ENCODE assay signal across 1 cellular context in the genomic region with DNA sequence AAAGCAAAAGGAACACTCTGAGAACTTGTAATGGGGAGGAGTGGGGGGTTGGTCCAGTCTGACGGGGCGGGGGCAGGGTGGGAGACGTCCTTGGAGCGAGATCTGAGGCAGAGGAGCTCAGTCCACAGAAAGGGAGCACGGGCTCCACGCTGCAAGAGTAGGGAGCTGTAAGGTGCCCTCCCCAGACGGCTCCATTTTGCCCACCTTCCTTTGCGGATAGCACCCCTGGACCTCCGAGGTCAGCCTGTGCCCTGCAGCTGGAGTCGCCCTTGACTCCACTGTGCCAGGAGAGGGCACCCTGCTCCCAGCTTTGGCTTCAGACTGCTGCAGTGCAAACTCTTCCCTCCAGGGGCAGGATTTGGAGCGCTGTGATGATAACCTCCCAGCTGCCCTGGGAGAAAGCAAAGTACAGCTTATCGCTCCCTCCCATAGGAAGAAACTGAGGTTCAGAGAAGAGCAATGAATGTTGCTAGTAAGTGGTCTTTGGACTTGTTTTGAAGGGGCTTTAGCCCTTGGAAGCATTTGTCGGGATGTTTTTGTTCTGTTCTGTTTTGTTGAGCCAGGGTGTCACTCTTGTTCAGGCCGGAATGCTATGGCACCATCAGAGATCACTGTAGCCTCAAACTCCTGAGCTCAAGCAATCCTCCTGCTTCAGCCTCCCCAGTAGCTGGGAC.
A peak's percentile ranks its signal among the peaks of the same experiment; 100 is the strongest.
TF ChIP-seq lines count a peak whose summit lies in the region.

No MANE protein-coding gene starts in this region.

TF ChIP-seq in HepG2, 621 proteins besides CTCF, POLR2A, EP300 and RAD21 (continued from another document and continues in another):
- TF ChIP-seq, protein P1, sequence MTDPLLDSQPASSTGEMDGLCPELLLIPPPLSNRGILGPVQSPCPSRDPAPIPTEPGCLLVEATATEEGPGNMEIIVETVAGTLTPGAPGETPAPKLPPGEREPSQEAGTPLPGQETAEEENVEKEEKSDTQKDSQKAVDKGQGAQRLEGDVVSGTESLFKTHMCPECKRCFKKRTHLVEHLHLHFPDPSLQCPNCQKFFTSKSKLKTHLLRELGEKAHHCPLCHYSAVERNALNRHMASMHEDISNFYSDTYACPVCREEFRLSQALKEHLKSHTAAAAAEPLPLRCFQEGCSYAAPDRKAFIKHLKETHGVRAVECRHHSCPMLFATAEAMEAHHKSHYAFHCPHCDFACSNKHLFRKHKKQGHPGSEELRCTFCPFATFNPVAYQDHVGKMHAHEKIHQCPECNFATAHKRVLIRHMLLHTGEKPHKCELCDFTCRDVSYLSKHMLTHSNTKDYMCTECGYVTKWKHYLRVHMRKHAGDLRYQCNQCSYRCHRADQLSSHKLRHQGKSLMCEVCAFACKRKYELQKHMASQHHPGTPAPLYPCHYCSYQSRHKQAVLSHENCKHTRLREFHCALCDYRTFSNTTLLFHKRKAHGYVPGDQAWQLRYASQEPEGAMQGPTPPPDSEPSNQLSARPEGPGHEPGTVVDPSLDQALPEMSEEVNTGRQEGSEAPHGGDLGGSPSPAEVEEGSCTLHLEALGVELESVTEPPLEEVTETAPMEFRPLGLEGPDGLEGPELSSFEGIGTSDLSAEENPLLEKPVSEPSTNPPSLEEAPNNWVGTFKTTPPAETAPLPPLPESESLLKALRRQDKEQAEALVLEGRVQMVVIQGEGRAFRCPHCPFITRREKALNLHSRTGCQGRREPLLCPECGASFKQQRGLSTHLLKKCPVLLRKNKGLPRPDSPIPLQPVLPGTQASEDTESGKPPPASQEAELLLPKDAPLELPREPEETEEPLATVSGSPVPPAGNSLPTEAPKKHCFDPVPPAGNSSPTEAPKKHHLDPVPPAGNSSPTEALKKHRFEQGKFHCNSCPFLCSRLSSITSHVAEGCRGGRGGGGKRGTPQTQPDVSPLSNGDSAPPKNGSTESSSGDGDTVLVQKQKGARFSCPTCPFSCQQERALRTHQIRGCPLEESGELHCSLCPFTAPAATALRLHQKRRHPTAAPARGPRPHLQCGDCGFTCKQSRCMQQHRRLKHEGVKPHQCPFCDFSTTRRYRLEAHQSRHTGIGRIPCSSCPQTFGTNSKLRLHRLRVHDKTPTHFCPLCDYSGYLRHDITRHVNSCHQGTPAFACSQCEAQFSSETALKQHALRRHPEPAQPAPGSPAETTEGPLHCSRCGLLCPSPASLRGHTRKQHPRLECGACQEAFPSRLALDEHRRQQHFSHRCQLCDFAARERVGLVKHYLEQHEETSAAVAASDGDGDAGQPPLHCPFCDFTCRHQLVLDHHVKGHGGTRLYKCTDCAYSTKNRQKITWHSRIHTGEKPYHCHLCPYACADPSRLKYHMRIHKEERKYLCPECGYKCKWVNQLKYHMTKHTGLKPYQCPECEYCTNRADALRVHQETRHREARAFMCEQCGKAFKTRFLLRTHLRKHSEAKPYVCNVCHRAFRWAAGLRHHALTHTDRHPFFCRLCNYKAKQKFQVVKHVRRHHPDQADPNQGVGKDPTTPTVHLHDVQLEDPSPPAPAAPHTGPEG (CRISPR knock-in tag; IDR thresholded peaks at IDR 0.05) = peak; percentile 19; the same call in 1 of the 2 replicates
- no peak; the same call in 1 of the 2 replicates for TF ChIP-seq FOXK2 (IDR thresholded peaks at IDR 0.05)
- peak; percentile 76; the same call in 1 of the 2 replicates for TF ChIP-seq MAZ (IDR thresholded peaks at IDR 0.05; ENCODE audit: borderline replicate concordance, low read depth, low read length)
- peak; percentile 98 for TF ChIP-seq MAZ (CRISPR knock-in tag; IDR thresholded peaks at IDR 0.05; ENCODE audit: low read depth)
- no peak for TF ChIP-seq SRSF4 (IDR thresholded peaks at IDR 0.05; ENCODE audit: low read depth, low read length, poor library complexity, severe bottlenecking)
- TF ChIP-seq U2AF2 (IDR thresholded peaks at IDR 0.05; ENCODE audit: low read depth, low read length) = no peak
- TF ChIP-seq KAT2B (IDR thresholded peaks at IDR 0.05; ENCODE audit: borderline replicate concordance, low read depth, low read length) = no peak
- no peak for TF ChIP-seq ZBTB2 (CRISPR knock-in tag; IDR thresholded peaks at IDR 0.05; ENCODE audit: low read depth)
- TF ChIP-seq ZNF329 (CRISPR knock-in tag; IDR thresholded peaks at IDR 0.05; ENCODE audit: low read depth) = no peak
- TF ChIP-seq ZNF407 (CRISPR knock-in tag; IDR thresholded peaks at IDR 0.05; ENCODE audit: not compliant biosample characterization) = peak; percentile 42
- TF ChIP-seq KDM5B (CRISPR knock-in tag; IDR thresholded peaks at IDR 0.05; ENCODE audit: borderline replicate concordance) = peak; percentile 90; the same call in 1 of the 2 replicates
- TF ChIP-seq ZNF331 (CRISPR knock-in tag; IDR thresholded peaks at IDR 0.05) = peak; percentile 95
- TF ChIP-seq ZNF441 (CRISPR knock-in tag; IDR thresholded peaks at IDR 0.05; ENCODE audit: borderline replicate concordance) = peak; percentile 55; the same call in 1 of the 2 replicates
- no peak for TF ChIP-seq GMEB2 (CRISPR knock-in tag; IDR thresholded peaks at IDR 0.05; ENCODE audit: low read depth)
- TF ChIP-seq E2F1 (CRISPR knock-in tag; IDR thresholded peaks at IDR 0.05) = no peak
- TF ChIP-seq, protein P2, sequence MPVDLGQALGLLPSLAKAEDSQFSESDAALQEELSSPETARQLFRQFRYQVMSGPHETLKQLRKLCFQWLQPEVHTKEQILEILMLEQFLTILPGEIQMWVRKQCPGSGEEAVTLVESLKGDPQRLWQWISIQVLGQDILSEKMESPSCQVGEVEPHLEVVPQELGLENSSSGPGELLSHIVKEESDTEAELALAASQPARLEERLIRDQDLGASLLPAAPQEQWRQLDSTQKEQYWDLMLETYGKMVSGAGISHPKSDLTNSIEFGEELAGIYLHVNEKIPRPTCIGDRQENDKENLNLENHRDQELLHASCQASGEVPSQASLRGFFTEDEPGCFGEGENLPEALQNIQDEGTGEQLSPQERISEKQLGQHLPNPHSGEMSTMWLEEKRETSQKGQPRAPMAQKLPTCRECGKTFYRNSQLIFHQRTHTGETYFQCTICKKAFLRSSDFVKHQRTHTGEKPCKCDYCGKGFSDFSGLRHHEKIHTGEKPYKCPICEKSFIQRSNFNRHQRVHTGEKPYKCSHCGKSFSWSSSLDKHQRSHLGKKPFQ (CRISPR knock-in tag; IDR thresholded peaks at IDR 0.05; ENCODE audit: insufficient replicate concordance) = no peak
- TF ChIP-seq CC2D1A (CRISPR knock-in tag; IDR thresholded peaks at IDR 0.05) = no peak
- no peak for TF ChIP-seq SCMH1 (CRISPR knock-in tag; IDR thresholded peaks at IDR 0.05; ENCODE audit: borderline replicate concordance)
- TF ChIP-seq, protein P3, sequence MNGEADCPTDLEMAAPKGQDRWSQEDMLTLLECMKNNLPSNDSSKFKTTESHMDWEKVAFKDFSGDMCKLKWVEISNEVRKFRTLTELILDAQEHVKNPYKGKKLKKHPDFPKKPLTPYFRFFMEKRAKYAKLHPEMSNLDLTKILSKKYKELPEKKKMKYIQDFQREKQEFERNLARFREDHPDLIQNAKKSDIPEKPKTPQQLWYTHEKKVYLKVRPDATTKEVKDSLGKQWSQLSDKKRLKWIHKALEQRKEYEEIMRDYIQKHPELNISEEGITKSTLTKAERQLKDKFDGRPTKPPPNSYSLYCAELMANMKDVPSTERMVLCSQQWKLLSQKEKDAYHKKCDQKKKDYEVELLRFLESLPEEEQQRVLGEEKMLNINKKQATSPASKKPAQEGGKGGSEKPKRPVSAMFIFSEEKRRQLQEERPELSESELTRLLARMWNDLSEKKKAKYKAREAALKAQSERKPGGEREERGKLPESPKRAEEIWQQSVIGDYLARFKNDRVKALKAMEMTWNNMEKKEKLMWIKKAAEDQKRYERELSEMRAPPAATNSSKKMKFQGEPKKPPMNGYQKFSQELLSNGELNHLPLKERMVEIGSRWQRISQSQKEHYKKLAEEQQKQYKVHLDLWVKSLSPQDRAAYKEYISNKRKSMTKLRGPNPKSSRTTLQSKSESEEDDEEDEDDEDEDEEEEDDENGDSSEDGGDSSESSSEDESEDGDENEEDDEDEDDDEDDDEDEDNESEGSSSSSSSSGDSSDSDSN (CRISPR knock-in tag; IDR thresholded peaks at IDR 0.05) = peak; percentile 52
- TF ChIP-seq, protein P4, sequence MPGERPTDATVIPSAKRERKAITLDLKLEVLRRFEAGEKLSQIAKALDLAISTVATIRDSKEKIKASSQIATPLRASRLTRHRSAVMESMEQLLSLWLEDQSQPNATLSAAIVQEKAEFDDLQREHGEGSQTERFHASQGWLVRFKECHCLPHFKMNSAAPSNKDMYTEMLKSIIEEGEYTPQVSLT (CRISPR knock-in tag; IDR thresholded peaks at IDR 0.05; ENCODE audit: borderline replicate concordance, low read depth) = no peak
- TF ChIP-seq ZNF253 (CRISPR knock-in tag; IDR thresholded peaks at IDR 0.05; ENCODE audit: borderline replicate concordance) = no peak
- peak; percentile 96 for TF ChIP-seq ZSCAN9 (CRISPR knock-in tag; IDR thresholded peaks at IDR 0.05; ENCODE audit: borderline replicate concordance)
- no peak for TF ChIP-seq TBX3 (IDR thresholded peaks at IDR 0.05; ENCODE audit: borderline replicate concordance)
- peak; percentile 98 for TF ChIP-seq ERF (CRISPR knock-in tag; IDR thresholded peaks at IDR 0.05)
- no peak for TF ChIP-seq SMYD3 (CRISPR knock-in tag; IDR thresholded peaks at IDR 0.05)
